20 cellular contexts compared by ENCODE assay signal in genomic region chr1:25664800-25665199, GRCh38. TPM values are rescaled to one million over a fixed set of nuclear protein-coding genes. Genes with fewer than 3 reads are reported as not detected.
DNase-seq lines count a peak whose midpoint lies in the region; ATAC-seq and TF ChIP-seq lines count a peak whose summit lies in the region.
"Had no signal": no experiment of that assay in that cellular context is flagged by ENCODE, and none has a peak within 500 bp of the region (broad histone marks: within the 10 kb centered on the region; RNA-seq: fewer than 3 reads in every experiment).

No MANE protein-coding gene starts in this region.

- TF ChIP-seq EP300 in sigmoid colon (IDR thresholded peaks at IDR 0.05) = no peak
- no peak for TF ChIP-seq EP300 in tibial nerve (IDR thresholded peaks at IDR 0.05)

- no peaks in the 10 kb centered on the region for H3K36me3 ChIP-seq in sigmoid colon
- H3K36me3 ChIP-seq in tibial nerve = no peaks in the 10 kb centered on the region
- H3K36me3 ChIP-seq: HAP-1 had no signal

- DNase-seq in activated naive CD4-positive, alpha-beta T cell treated with anti-CD3 and anti-CD28 coated beads, Interleukin-2, amount 50 U/mL, for 16 hours = no peak
- DNase-seq in NCI-H1417 (lab: John Stamatoyannopoulos, UW) = peak in 2 of 3 experiments; percentile 60 to 86
- DNase-seq in NCI-H69 (lab: John Stamatoyannopoulos, UW) = peak; percentile 89
- DNase-seq in sigmoid colon = no peak
- no peak for DNase-seq in tibial nerve (ENCODE audit: low spot score in 2 of 2)
- DNase-seq: ACHN; AML-193; Calu3; CD4-positive, CD25-positive, alpha-beta regulatory T cell; DMS79 treated with DMSO at 0.1 percent for 48 hours; Kasumi-1; NCI-H2029 treated with DMSO at 0.1 percent for 48 hours; NCI-H446 treated with DMSO at 0.1 percent for 48 hours; NCI-H82 had no signal

- no peaks in the 10 kb centered on the region for H3K9me3 Mint-ChIP-seq in activated naive CD4-positive, alpha-beta T cell treated with anti-CD3 and anti-CD28 coated beads, Interleukin-2, amount 50 U/mL, for 24 hours
- H3K9me3 Mint-ChIP-seq: CD4-positive, CD25-positive, alpha-beta regulatory T cell; IgD-negative memory B cell had no signal

- H3K4me3 Mint-ChIP-seq in activated naive CD4-positive, alpha-beta T cell treated with anti-CD3 and anti-CD28 coated beads, Interleukin-2, amount 50 U/mL, for 24 hours = no peak overlapping the region
- H3K4me3 Mint-ChIP-seq: CD4-positive, CD25-positive, alpha-beta regulatory T cell; IgD-negative memory B cell had no signal

- H3K4me3 ChIP-seq in sigmoid colon (no peak overlapping the region), tibial nerve (no peak overlapping the region)
- H3K4me3 ChIP-seq: HAP-1 had no signal

- no peaks in the 10 kb centered on the region for H3K27me3 ChIP-seq in sigmoid colon
- H3K27me3 ChIP-seq in tibial nerve = no peaks in the 10 kb centered on the region

- TF ChIP-seq CTCF in sigmoid colon (IDR thresholded peaks at IDR 0.05) (no peak), tibial nerve (IDR thresholded peaks at IDR 0.05) (no peak)

- 88 to 92% methylated on average over 7 of the region's 7 CpGs for WGBS in sigmoid colon, 2 donors
- 84 to 85% methylated on average over 7 of the region's 7 CpGs for WGBS in tibial nerve, 2 donors

- H3K4me1 ChIP-seq in sigmoid colon (peaks cover 0 to 57% (median 33%) of the 10 kb centered on the region in 4 donors), tibial nerve (peaks cover 0 to 7% (median 0%) of the 10 kb centered on the region in 4 donors)
- H3K4me1 ChIP-seq: HAP-1 had no signal

- no peaks in the 10 kb centered on the region for H3K36me3 Mint-ChIP-seq in activated naive CD4-positive, alpha-beta T cell treated with anti-CD3 and anti-CD28 coated beads, Interleukin-2, amount 50 U/mL, for 24 hours

- H3K27me3 Mint-ChIP-seq in activated naive CD4-positive, alpha-beta T cell treated with anti-CD3 and anti-CD28 coated beads, Interleukin-2, amount 50 U/mL, for 24 hours = no peaks in the 10 kb centered on the region

- peak overlapping the region; percentile 79 for H3K27ac Mint-ChIP-seq in activated naive CD4-positive, alpha-beta T cell treated with anti-CD3 and anti-CD28 coated beads, Interleukin-2, amount 50 U/mL, for 24 hours

- H3K27ac ChIP-seq in sigmoid colon = peak overlapping the region; percentile 3 to 59 (median 31)
- H3K27ac ChIP-seq in tibial nerve = no peak overlapping the region
- H3K27ac ChIP-seq: HL-60 had no signal

- TF ChIP-seq POLR2A in sigmoid colon (IDR thresholded peaks at IDR 0.05) (no peak), tibial nerve (IDR thresholded peaks at IDR 0.05) (no peak)

- H3K4me1 Mint-ChIP-seq in activated naive CD4-positive, alpha-beta T cell treated with anti-CD3 and anti-CD28 coated beads, Interleukin-2, amount 50 U/mL, for 24 hours = peaks cover 79% of the 10 kb centered on the region
- H3K4me1 Mint-ChIP-seq: IgD-negative memory B cell had no signal

- intact Hi-C loops in sigmoid colon (cut with DNase I) = no loop called here

- no peak for ATAC-seq in GM21529 (IDR thresholded peaks at IDR 0.05; ENCODE audit: unreplicated experiment)
- ATAC-seq: Panc1 had no signal

- H3K9me3 ChIP-seq in sigmoid colon (no peaks in the 10 kb centered on the region), tibial nerve (no peaks in the 10 kb centered on the region)
- H3K9me3 ChIP-seq: HAP-1 had no signal

RNA-seq across cellular contexts. Expression of gene MAN1C1, which starts 48.2 kb away (rescaled TPM):
- total RNA-seq in sigmoid colon (10 to 100 TPM; 12.8 to 32.1 (median 22.9) TPM), tibial nerve (10 to 100 TPM; 14.6 to 25.1 (median 17.5) TPM)
- 1 to 10 TPM in 2 of 3 donors, under 1 TPM in 1; 0.69 to 7.4 (median 3.6) TPM for polyA plus RNA-seq in sigmoid colon

Comparison
In these comparisons a context has a peak if more than half of its experiments do, and no peak if none do; other contexts are left out.
1. DNase-seq: peak in NCI-H1417 (2 of 3) and NCI-H69 (single experiment); none in activated naive CD4-positive, alpha-beta T cell treated with anti-CD3 and anti-CD28 coated beads, Interleukin-2, amount 50 U/mL, for 16 hours (single experiment), sigmoid colon (single experiment) and tibial nerve (0 of 2).
2. H3K27ac ChIP-seq: peak in sigmoid colon (4 of 4); none in tibial nerve (0 of 4).